Comparison of ENCODE assay signal across 27 cellular contexts in genomic region chr1:117571496-117571895, GRCh38. TPM values are rescaled to one million over a fixed set of nuclear protein-coding genes. Genes with fewer than 3 reads are reported as not detected.
A peak's percentile ranks its signal among the peaks of the same experiment; 100 is the strongest.
DNase-seq lines count a peak whose midpoint lies in the region; ATAC-seq and TF ChIP-seq lines count a peak whose summit lies in the region.
"Had no signal": no experiment of that assay in that cellular context is flagged by ENCODE, and none has a peak within 500 bp of the region (broad histone marks: within the 10 kb centered on the region; RNA-seq: fewer than 3 reads in every experiment).

No MANE protein-coding gene starts in this region.

- H3K27me3 Mint-ChIP-seq in CD4-positive, alpha-beta memory T cell = no peaks in the 10 kb centered on the region
- H3K27me3 Mint-ChIP-seq in T-helper 17 cell (no peaks in the 10 kb centered on the region), osteocyte (ENCODE audit: unreplicated experiment) (peaks cover 5% of the 10 kb centered on the region)
- H3K27me3 Mint-ChIP-seq: activated B cell treated with CpG ODN at 0.5 μM for 24 hours; central memory CD8-positive, alpha-beta T cell had no signal

- no peak overlapping the region for H3K27ac ChIP-seq in CD4-positive, alpha-beta memory T cell (ENCODE audit: low read depth, low read length)
- H3K27ac ChIP-seq: gastroesophageal sphincter, KMS-11 had no signal

- no peaks in the 10 kb centered on the region for H3K9me3 ChIP-seq in CD4-positive, alpha-beta memory T cell (ENCODE audit: control insufficient read depth in 1 of 2, low read length in 2 of 2)
- no peaks in the 10 kb centered on the region for H3K9me3 ChIP-seq in T-helper 17 cell (ENCODE audit: control insufficient read depth, low read length, poor library complexity, severe bottlenecking)
- H3K9me3 ChIP-seq: gastroesophageal sphincter had no signal

- H3K36me3 ChIP-seq in CD4-positive, alpha-beta memory T cell (ENCODE audit: insufficient read depth, low read length) = no peaks in the 10 kb centered on the region
- H3K36me3 ChIP-seq: gastroesophageal sphincter had no signal

- intact Hi-C loops in CD4-positive, alpha-beta memory T cell (cut with micrococcal nuclease) = no loop called here

- DNase-seq in CD4-positive, alpha-beta memory T cell = no peak
- DNase-seq in T-helper 17 cell (no peak), left lobe of liver (ENCODE audit: low spot score) (peak; percentile 18), Kasumi-1 (lab: John Stamatoyannopoulos, UW) (no peak), G401 (ENCODE audit: low spot score) (no peak), glomerular visceral epithelial cell (ENCODE audit: extremely low spot score) (no peak), osteocyte (ENCODE audit: extremely low spot score, unreplicated experiment) (no peak)
- no peak for DNase-seq in stimulated activated effector memory CD8-positive, alpha-beta T cell treated with anti-CD3 and anti-CD28 coated beads, Interleukin-12 subunit alpha, Interleukin-12 subunit beta, amount 100 ng/mL, for 72 hours (ENCODE audit: low spot score in 2 of 2)
- DNase-seq: activated B cell treated with CpG ODN at 0.5 μM for 24 hours; activated CD4-positive, alpha-beta T cell treated with anti-CD3 and anti-CD28 coated beads, Interleukin-2, amount 50 U/mL, for 4 hours; activated gamma-delta T cell; activated naive CD8-positive, alpha-beta T cell treated with anti-CD3 and anti-CD28 coated beads, Interleukin-2, amount 50 U/mL, for 24 hours; EL; GOT3; HFFc6; hypothalamus; left ventricle myocardium superior; midbrain; NCI-H1694; OCI-M1; SHP77 treated with DMSO at 0.1 percent for 48 hours; T1000 had no signal

- H3K4me1 Mint-ChIP-seq in CD4-positive, alpha-beta memory T cell = peaks cover 13 to 36% (median 22%) of the 10 kb centered on the region in 4 donors
- H3K4me1 Mint-ChIP-seq in T-helper 17 cell (peaks cover 25% of the 10 kb centered on the region), osteocyte (ENCODE audit: unreplicated experiment) (no peaks in the 10 kb centered on the region)
- peaks cover 28% of the 10 kb centered on the region for H3K4me1 Mint-ChIP-seq in stimulated activated effector memory CD8-positive, alpha-beta T cell treated with anti-CD3 and anti-CD28 coated beads, Interleukin-12 subunit alpha, Interleukin-12 subunit beta, amount 100 ng/mL, for 72 hours

- H3K27me3 ChIP-seq in CD4-positive, alpha-beta memory T cell (ENCODE audit: insufficient read depth, low read length) = no peaks in the 10 kb centered on the region
- H3K27me3 ChIP-seq: gastroesophageal sphincter had no signal

- in situ Hi-C loops in G401 (cut with HindIII; ENCODE audit: low sequenced_read_pairs) = no loop called here

- no peaks in the 10 kb centered on the region for H3K36me3 Mint-ChIP-seq in CD4-positive, alpha-beta memory T cell
- no peaks in the 10 kb centered on the region for H3K36me3 Mint-ChIP-seq in T-helper 17 cell (ENCODE audit: low read depth)
- no peaks in the 10 kb centered on the region for H3K36me3 Mint-ChIP-seq in stimulated activated effector memory CD8-positive, alpha-beta T cell treated with anti-CD3 and anti-CD28 coated beads, Interleukin-12 subunit alpha, Interleukin-12 subunit beta, amount 100 ng/mL, for 72 hours
- H3K36me3 Mint-ChIP-seq in osteocyte (ENCODE audit: unreplicated experiment) = no peaks in the 10 kb centered on the region
- H3K36me3 Mint-ChIP-seq: CD14-positive monocyte, natural killer cell had no signal

- CTCF ChIA-PET in CD4-positive, alpha-beta memory T cell (lab: Charles Lee; ENCODE audit: partially characterized antibody) = interaction anchor here (1.5 to 3.5 kb wide), 2 partner anchors 36 to 103 kb away, joined by 3 to 15 read pairs; no protein-coding TSS in a partner anchor

- no peak for ATAC-seq in T-helper 17 cell
- no peak for ATAC-seq in left lobe of liver
- no peak for ATAC-seq in stimulated activated effector memory CD8-positive, alpha-beta T cell treated with anti-CD3 and anti-CD28 coated beads, Interleukin-12 subunit alpha, Interleukin-12 subunit beta, amount 100 ng/mL, for 72 hours
- ATAC-seq: activated naive CD8-positive, alpha-beta T cell treated with anti-CD3 and anti-CD28 coated beads, Interleukin-2, amount 50 U/mL, for 24 hours; gastroesophageal sphincter; left ventricle myocardium superior had no signal

- POLR2A ChIA-PET in CD4-positive, alpha-beta memory T cell (lab: Charles Lee; ENCODE audit: partially characterized antibody) = interaction anchor here (0.7 kb wide), 1 partner anchor 36 kb away, joined by 3 read pairs; no protein-coding TSS in a partner anchor

- H3K4me3 ChIP-seq in CD4-positive, alpha-beta memory T cell (ENCODE audit: low read length in 2 of 2) = no peak overlapping the region
- H3K4me3 ChIP-seq: gastroesophageal sphincter had no signal

- H3K9me3 Mint-ChIP-seq in CD4-positive, alpha-beta memory T cell = no peaks in the 10 kb centered on the region
- H3K9me3 Mint-ChIP-seq in stimulated activated effector memory CD8-positive, alpha-beta T cell treated with anti-CD3 and anti-CD28 coated beads, Interleukin-12 subunit alpha, Interleukin-12 subunit beta, amount 100 ng/mL, for 72 hours = no peaks in the 10 kb centered on the region
- H3K9me3 Mint-ChIP-seq in osteocyte (ENCODE audit: unreplicated experiment) = no peaks in the 10 kb centered on the region
- H3K9me3 Mint-ChIP-seq: activated B cell treated with CpG ODN at 0.5 μM for 24 hours; activated naive CD8-positive, alpha-beta T cell treated with anti-CD3 and anti-CD28 coated beads, Interleukin-2, amount 50 U/mL, for 24 hours; CD14-positive monocyte; central memory CD8-positive, alpha-beta T cell; HFFc6; natural killer cell had no signal

- TF ChIP-seq CTCF in osteocyte (IDR thresholded peaks at IDR 0.05) = no peak

- peak overlapping the region in 4 of 7 donors; percentile 20 to 50 (median 41) for H3K27ac Mint-ChIP-seq in CD4-positive, alpha-beta memory T cell
- no peak overlapping the region for H3K27ac Mint-ChIP-seq in T-helper 17 cell
- peak overlapping the region; percentile 58 for H3K27ac Mint-ChIP-seq in stimulated activated effector memory CD8-positive, alpha-beta T cell treated with anti-CD3 and anti-CD28 coated beads, Interleukin-12 subunit alpha, Interleukin-12 subunit beta, amount 100 ng/mL, for 72 hours
- H3K27ac Mint-ChIP-seq in osteocyte (ENCODE audit: unreplicated experiment) = no peak overlapping the region
- H3K27ac Mint-ChIP-seq: activated naive CD8-positive, alpha-beta T cell treated with anti-CD3 and anti-CD28 coated beads, Interleukin-2, amount 50 U/mL, for 24 hours; HFFc6 had no signal

- peak overlapping the region in 3 of 8 donors; percentile 55 to 60 (median 57) for H3K4me3 Mint-ChIP-seq in CD4-positive, alpha-beta memory T cell
- H3K4me3 Mint-ChIP-seq in T-helper 17 cell (peak overlapping the region; percentile 52), osteocyte (ENCODE audit: unreplicated experiment) (no peak overlapping the region)
- H3K4me3 Mint-ChIP-seq in stimulated activated effector memory CD8-positive, alpha-beta T cell treated with anti-CD3 and anti-CD28 coated beads, Interleukin-12 subunit alpha, Interleukin-12 subunit beta, amount 100 ng/mL, for 72 hours = no peak overlapping the region
- H3K4me3 Mint-ChIP-seq: activated B cell treated with CpG ODN at 0.5 μM for 24 hours; activated naive CD8-positive, alpha-beta T cell treated with anti-CD3 and anti-CD28 coated beads, Interleukin-2, amount 50 U/mL, for 24 hours; CD14-positive monocyte; central memory CD8-positive, alpha-beta T cell; HFFc6; natural killer cell had no signal

- H3K4me1 ChIP-seq in CD4-positive, alpha-beta memory T cell (ENCODE audit: insufficient read depth, low read length) = peaks cover 26% of the 10 kb centered on the region

RNA-seq across cellular contexts. Expression of gene TENT5C, which starts 34.4 kb away (rescaled TPM):
- total RNA-seq in CD4-positive, alpha-beta memory T cell = 10 to 100 TPM; 13.9 to 14.8 TPM
- 10 to 100 TPM in 1 of 2 donors, 1 to 10 TPM in 1; 5.3 to 43.0 TPM for polyA plus RNA-seq in CD4-positive, alpha-beta memory T cell
- total RNA-seq in T-helper 17 cell = 100 to 1,000 TPM; 129 to 173 TPM
- 2.4 TPM for total RNA-seq in left lobe of liver
- total RNA-seq in G401 (2014; rRNA removed; shearing (Covaris generic)) = 0.25 and 0.85 TPM in 2 replicates
- total RNA-seq in osteocyte = 0.05 and 0.08 TPM in 2 replicates

Comparison
In these comparisons a context has a peak if more than half of its experiments do, and no peak if none do; other contexts are left out.
1. H3K27ac Mint-ChIP-seq: peak in CD4-positive, alpha-beta memory T cell (4 of 7) and stimulated activated effector memory CD8-positive, alpha-beta T cell treated with anti-CD3 and anti-CD28 coated beads, Interleukin-12 subunit alpha, Interleukin-12 subunit beta, amount 100 ng/mL, for 72 hours (single experiment); none in T-helper 17 cell (single experiment) and osteocyte (single experiment).
2. RNA of gene TENT5C, which starts 34.4 kb away (total RNA-seq): 129 to 173 TPM in T-helper 17 cell; 13.9 to 14.8 TPM in CD4-positive, alpha-beta memory T cell, 2.4 TPM in left lobe of liver (single experiment), 0.25 to 0.85 TPM in G401 and 0.05 to 0.08 TPM in osteocyte; every median in the first group is over 4 times any median in the second.